ENCODE assay signal across 31 cellular contexts in the genomic region with DNA sequence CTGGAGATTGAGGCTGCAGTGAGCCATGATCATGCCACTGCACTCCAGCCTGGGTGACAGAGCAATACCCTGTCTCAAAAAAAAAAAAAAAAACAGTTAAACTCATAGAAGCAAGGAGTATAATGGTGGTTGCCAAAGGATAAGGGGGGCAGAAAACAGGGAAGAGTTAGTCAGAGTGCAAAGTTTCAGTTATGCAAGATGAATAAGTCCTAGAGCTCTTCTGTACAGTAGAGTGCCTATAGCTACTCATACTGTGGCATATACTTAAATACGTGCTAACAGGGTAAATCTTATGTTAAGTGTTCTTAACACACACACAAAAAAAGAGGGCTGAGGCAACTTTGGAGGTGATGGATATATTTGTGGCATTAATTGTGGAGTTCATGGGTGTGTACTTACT.
"Had no signal": no experiment of that assay in that cellular context is flagged by ENCODE, and none has a peak within 500 bp of the region (broad histone marks: within the 10 kb centered on the region; RNA-seq: fewer than 3 reads in every experiment).

No MANE protein-coding gene starts in this region.

- H3K36me3 ChIP-seq: adrenal gland, esophagus muscularis mucosa, gastrocnemius medialis had no signal

- ATAC-seq: activated CD8-positive, alpha-beta memory T cell treated with anti-CD3 and anti-CD28 coated beads, Interleukin-2, amount 10 ng/mL, durations not matched to agents 7 days and 5 days; activated CD8-positive, alpha-beta T cell treated with anti-CD3 and anti-CD28 coated beads, Interleukin-2, amount 10 ng/mL, durations not matched to agents 7 days and 5 days; body of pancreas; effector memory CD8-positive, alpha-beta T cell; foreskin keratinocyte; gastrocnemius medialis; WTC11 had no signal

- H3K27me3 ChIP-seq: adrenal gland, body of pancreas, esophagus muscularis mucosa, foreskin keratinocyte, gastrocnemius medialis had no signal

- H3K27ac ChIP-seq: adrenal gland, body of pancreas, esophagus muscularis mucosa, foreskin keratinocyte, gastrocnemius medialis, VCaP had no signal

- DNase-seq: activated CD4-positive, alpha-beta memory T cell treated with anti-CD3 and anti-CD28 coated beads for 36 hours; activated CD4-positive, alpha-beta T cell treated with anti-CD3 and anti-CD28 coated beads for 1 hour; activated CD4-positive, alpha-beta T cell treated with anti-CD3 and anti-CD28 coated beads for 48 hours; activated CD4-positive, alpha-beta T cell treated with anti-CD3 and anti-CD28 coated beads, Interleukin-2, amount 50 U/mL, for 1 hour; activated CD8-positive, alpha-beta memory T cell treated with anti-CD3 and anti-CD28 coated beads, Interleukin-2, amount 10 ng/mL, durations not matched to agents 7 days and 5 days; activated CD8-positive, alpha-beta memory T cell treated with anti-CD3 and anti-CD28 coated beads, Interleukin-2, amount 50 U/mL, for 4 hours; activated CD8-positive, alpha-beta T cell treated with anti-CD3 and anti-CD28 coated beads, Interleukin-2, amount 10 ng/mL, durations not matched to agents 7 days and 5 days; activated gamma-delta T cell; activated naive CD4-positive, alpha-beta T cell; activated naive CD4-positive, alpha-beta T cell treated with anti-CD3 and anti-CD28 coated beads, Interleukin-2, amount 10 ng/mL, durations not matched to agents 7 days and 5 days; activated T-cell treated with anti-CD3 and anti-CD28 coated beads, Interleukin-2, amount 50 U/mL, for 1 hour; activated T-cell treated with anti-CD3 and anti-CD28 coated beads, Interleukin-2, amount 50 U/mL, for 48 hours; adrenal gland; amygdala; aorta; body of pancreas; caudate nucleus; cortex of kidney; dermis blood vessel endothelial cell; effector CD4-positive, alpha-beta T cell; effector memory CD8-positive, alpha-beta T cell; erythroblast; foreskin keratinocyte; gastrocnemius medialis; glutamatergic neuron; T-helper 2 cell had no signal

- H3K4me3 ChIP-seq: adrenal gland, body of pancreas, esophagus muscularis mucosa, gastrocnemius medialis had no signal

- H3K9me3 ChIP-seq: adrenal gland, body of pancreas, esophagus muscularis mucosa, gastrocnemius medialis had no signal

- H3K4me1 ChIP-seq: adrenal gland, body of pancreas, esophagus muscularis mucosa, foreskin keratinocyte had no signal

- FAIRE-seq: colon, TTC549 had no signal
